22 cellular contexts compared by ENCODE assay signal in genomic region chr1:31991202-31991601, GRCh38. TPM values are rescaled to one million over a fixed set of nuclear protein-coding genes. Genes with fewer than 3 reads are reported as not detected.
DNase-seq lines count a peak whose midpoint lies in the region; ATAC-seq and TF ChIP-seq lines count a peak whose summit lies in the region.
"Had no signal": no experiment of that assay in that cellular context is flagged by ENCODE, and none has a peak within 500 bp of the region (broad histone marks: within the 10 kb centered on the region; RNA-seq: fewer than 3 reads in every experiment).

No MANE protein-coding gene starts in this region.

- ATAC-seq in right cardiac atrium = peak; percentile 80 to 89
- no peak for ATAC-seq in HG03442 (IDR thresholded peaks at IDR 0.05; ENCODE audit: unreplicated experiment)
- no peak for ATAC-seq in stimulated activated naive CD8-positive, alpha-beta T cell treated with anti-CD3 and anti-CD28 coated beads, Interleukin-15, amount 100 ng/mL, for 72 hours
- ATAC-seq: GM12878, Panc1 had no signal

- H3K27ac ChIP-seq in BLaER1 (peak overlapping the region; percentile 4; the same call in 1 of the 2 replicates), right cardiac atrium (ENCODE audit: low read length) (no peak overlapping the region)
- H3K27ac ChIP-seq: SJCRH30 had no signal

- peaks cover 61% of the 10 kb centered on the region for H3K4me1 ChIP-seq in BLaER1
- no peaks in the 10 kb centered on the region for H3K4me1 ChIP-seq in right cardiac atrium (ENCODE audit: control insufficient read depth, insufficient read depth, low read length)
- H3K4me1 ChIP-seq: BE2C, Caco-2 had no signal

- no peak for TF ChIP-seq CTCF in brain (conservative IDR thresholded peaks at IDR 0.05)

- no peaks in the 10 kb centered on the region for H3K36me3 ChIP-seq in BLaER1
- no peaks in the 10 kb centered on the region for H3K36me3 ChIP-seq in MG63
- H3K36me3 ChIP-seq: BE2C, SJCRH30 had no signal

- no peaks in the 10 kb centered on the region for H3K9me3 Mint-ChIP-seq in brain
- no peaks in the 10 kb centered on the region for H3K9me3 Mint-ChIP-seq in stimulated activated naive CD8-positive, alpha-beta T cell treated with anti-CD3 and anti-CD28 coated beads, Interleukin-15, amount 100 ng/mL, for 72 hours
- H3K9me3 Mint-ChIP-seq: CD4-positive, CD25-positive, alpha-beta regulatory T cell had no signal

- no peaks in the 10 kb centered on the region for H3K36me3 Mint-ChIP-seq in brain
- H3K36me3 Mint-ChIP-seq: CD4-positive, CD25-positive, alpha-beta regulatory T cell had no signal

- H3K4me3 ChIP-seq in BLaER1 = no peak overlapping the region
- H3K4me3 ChIP-seq in MG63 = no peak overlapping the region
- no peak overlapping the region for H3K4me3 ChIP-seq in right cardiac atrium (ENCODE audit: low read length)
- H3K4me3 ChIP-seq: GM12878, SJCRH30 had no signal

- peaks cover 22% of the 10 kb centered on the region for H3K4me1 Mint-ChIP-seq in brain
- H3K4me1 Mint-ChIP-seq in stimulated activated naive CD8-positive, alpha-beta T cell treated with anti-CD3 and anti-CD28 coated beads, Interleukin-15, amount 100 ng/mL, for 72 hours = peaks cover 18% of the 10 kb centered on the region

- no peaks in the 10 kb centered on the region for H3K9me3 ChIP-seq in BLaER1
- H3K9me3 ChIP-seq in MG63 = no peaks in the 10 kb centered on the region
- no peaks in the 10 kb centered on the region for H3K9me3 ChIP-seq in right cardiac atrium (ENCODE audit: control insufficient read depth, low read length)
- H3K9me3 ChIP-seq: BE2C, Caco-2 had no signal

- H4K20me1 ChIP-seq in BLaER1 = no peaks in the 10 kb centered on the region

- no peak overlapping the region for H3K4me3 Mint-ChIP-seq in brain
- H3K4me3 Mint-ChIP-seq in stimulated activated naive CD8-positive, alpha-beta T cell treated with anti-CD3 and anti-CD28 coated beads, Interleukin-15, amount 100 ng/mL, for 72 hours = no peak overlapping the region
- H3K4me3 Mint-ChIP-seq: CD4-positive, CD25-positive, alpha-beta regulatory T cell had no signal

- intact Hi-C loops in right cardiac atrium (cut with DNase I) = no loop called here

- no peak overlapping the region for H3K9ac ChIP-seq in BLaER1

- DNase-seq in MG63 (peak; percentile 17), right cardiac atrium (no peak), COLO829 (ENCODE audit: low spot score) (no peak)
- DNase-seq in stimulated activated naive CD8-positive, alpha-beta T cell treated with anti-CD3 and anti-CD28 coated beads, Interleukin-15, amount 100 ng/mL, for 72 hours = no peak
- DNase-seq: BE2C; Caco-2; CD4-positive, CD25-positive, alpha-beta regulatory T cell; DND-41; H7; MM.1S; NCI-H1105; NCI-H146; NCI-H2029; NCI-H2171 treated with DMSO at 0.1 percent for 48 hours; NCI-H69; NK-92 treated with Interleukin-12 subunit alpha and Interleukin-12 subunit beta, amount 100 ng/mL, for 24 hours; SJCRH30 had no signal

- peaks cover 6% of the 10 kb centered on the region for H3K27me3 Mint-ChIP-seq in brain
- H3K27me3 Mint-ChIP-seq in stimulated activated naive CD8-positive, alpha-beta T cell treated with anti-CD3 and anti-CD28 coated beads, Interleukin-15, amount 100 ng/mL, for 72 hours = no peaks in the 10 kb centered on the region

- peak overlapping the region in 3 of 5 experiments; percentile 5 to 46 (median 9) for H3K27ac Mint-ChIP-seq in brain
- H3K27ac Mint-ChIP-seq in stimulated activated naive CD8-positive, alpha-beta T cell treated with anti-CD3 and anti-CD28 coated beads, Interleukin-15, amount 100 ng/mL, for 72 hours = no peak overlapping the region

- WGBS in right cardiac atrium = 25% methylated on average over 1 of the region's 1 CpG

- H3K4me2 ChIP-seq in BLaER1 = peak overlapping the region; percentile 8

- H3K27me3 ChIP-seq in BLaER1 (no peaks in the 10 kb centered on the region), MG63 (no peaks in the 10 kb centered on the region), right cardiac atrium (ENCODE audit: control insufficient read depth, insufficient read depth) (no peaks in the 10 kb centered on the region)
- H3K27me3 ChIP-seq: BE2C, SJCRH30 had no signal

RNA-seq across cellular contexts. Expression of gene KHDRBS1, which starts 22.5 kb away (rescaled TPM):
- total RNA-seq in MG63 (2014; rRNA removed; shearing (Covaris generic); ENCODE audit: low replicate concordance) = 123 and 150 TPM in 2 replicates
- polyA plus RNA-seq in brain (ENCODE audit: insufficient read depth, low read depth, low replicate concordance) = 186 TPM
- 10 to 100 TPM; 65.4 to 70.0 (median 69.0) TPM for total RNA-seq in right cardiac atrium
- 48.6 TPM for polyA plus RNA-seq in right cardiac atrium

RNA-seq across cellular contexts. Expression of gene PTP4A2, which starts 53.0 kb away (rescaled TPM):
- 321 and 754 TPM in 2 replicates for total RNA-seq in MG63 (2014; rRNA removed; shearing (Covaris generic); ENCODE audit: low replicate concordance)
- 165 TPM for polyA plus RNA-seq in brain (ENCODE audit: insufficient read depth, low read depth, low replicate concordance)
- total RNA-seq in right cardiac atrium = 100 to 1,000 TPM; 369 to 558 (median 421) TPM
- polyA plus RNA-seq in right cardiac atrium = 158 TPM

Comparison
In these comparisons a context has a peak if more than half of its experiments do, and no peak if none do; other contexts are left out.
1. H3K27ac Mint-ChIP-seq: peak in brain (3 of 5); none in stimulated activated naive CD8-positive, alpha-beta T cell treated with anti-CD3 and anti-CD28 coated beads, Interleukin-15, amount 100 ng/mL, for 72 hours (0 of 2).
2. ATAC-seq: peak in right cardiac atrium (2 of 2); none in HG03442 (single experiment) and stimulated activated naive CD8-positive, alpha-beta T cell treated with anti-CD3 and anti-CD28 coated beads, Interleukin-15, amount 100 ng/mL, for 72 hours (single experiment).